ENCODE assay signal across 10 cellular contexts in genomic region chr4:2244947-2245786, GRCh38. TPM values are rescaled to one million over a fixed set of nuclear protein-coding genes. Genes with fewer than 3 reads are reported as not detected.
DNase-seq lines count a peak whose midpoint lies in the region; ATAC-seq and TF ChIP-seq lines count a peak whose summit lies in the region.
"Had no signal": no experiment of that assay in that cellular context is flagged by ENCODE, and none has a peak within 500 bp of the region (broad histone marks: within the 10 kb centered on the region; RNA-seq: fewer than 3 reads in every experiment).

No MANE protein-coding gene starts in this region.

- H3K27ac Mint-ChIP-seq in activated naive CD4-positive, alpha-beta T cell treated with anti-CD3 and anti-CD28 coated beads, Interleukin-2, amount 50 U/mL, for 72 hours = peak overlapping the region; percentile 6 to 78

- H3K9me3 ChIP-seq in heart left ventricle (no peaks in the 10 kb centered on the region), transverse colon (no peaks in the 10 kb centered on the region)

- intact Hi-C loops in heart left ventricle (cut with DNase I) (loop anchor here in 8 of 10 donors (5.0 to 10.0 kb wide), 9 partner anchors 167 to 720 kb away; partner anchors contain the start of genes CFAP99 (in 3 of the 8), ZFYVE28 (in 3 of the 8), FAM193A (in 2 of the 8) and GRK4 (in 1 of the 8)), Right ventricle myocardium superior (cut with DNase I) (no loop called here), transverse colon (cut with DNase I; ENCODE audit: low total_unique reads) (no loop called here)

- no peak overlapping the region for H4K5ac ChIP-seq in mesendoderm (ENCODE audit: low read length)

- no peak for TF ChIP-seq EP300 in transverse colon (IDR thresholded peaks at IDR 0.05; ENCODE audit: low read depth)

- no peak for DNase-seq in heart left ventricle
- DNase-seq in Right ventricle myocardium superior = no peak
- DNase-seq in activated naive CD4-positive, alpha-beta T cell treated with anti-CD3 and anti-CD28 coated beads, Interleukin-2, amount 50 U/mL, for 72 hours (ENCODE audit: low spot score in 2 of 2) = no peak
- DNase-seq in mesendoderm = peak; percentile 43
- DNase-seq in transverse colon = no peak
- DNase-seq in amniotic stem cell (lab: John Stamatoyannopoulos, UW) = no peak
- DNase-seq in Kasumi-1 (lab: John Stamatoyannopoulos, UW) = no peak
- no peak for DNase-seq in NCI-H1105 treated with DMSO at 0.1 percent for 48 hours (lab: John Stamatoyannopoulos, UW)
- DNase-seq: NCI-H1105 had no signal

- H3K4me3 ChIP-seq in heart left ventricle (no peak overlapping the region), mesendoderm (ENCODE audit: low read length) (no peak overlapping the region), transverse colon (no peak overlapping the region)
- H3K4me3 ChIP-seq: cardiac muscle cell had no signal

- H3K36me3 ChIP-seq in heart left ventricle (peaks cover 0 to 36% (median 27%) of the 10 kb centered on the region in 9 donors), mesendoderm (ENCODE audit: control insufficient read depth, insufficient read depth, low read length) (no peaks in the 10 kb centered on the region), transverse colon (peaks cover 0 to 8% (median 2%) of the 10 kb centered on the region in 4 donors)

- peaks cover 14% of the 10 kb centered on the region for H3K79me2 ChIP-seq in mesendoderm (ENCODE audit: control insufficient read depth, insufficient read depth, low read length)

- peaks cover 2% of the 10 kb centered on the region for H3K79me1 ChIP-seq in mesendoderm (ENCODE audit: low read length)

- H3K4me1 ChIP-seq in heart left ventricle = peaks cover 4 to 51% (median 37%) of the 10 kb centered on the region in 12 donors
- peaks cover 2% of the 10 kb centered on the region for H3K4me1 ChIP-seq in mesendoderm (ENCODE audit: control insufficient read depth, low read depth, low read length)
- peaks cover 15 to 39% (median 34%) of the 10 kb centered on the region in 4 donors for H3K4me1 ChIP-seq in transverse colon

- no peak overlapping the region for H3K4me2 ChIP-seq in mesendoderm (ENCODE audit: low read length)

- no peak overlapping the region for H2BK5ac ChIP-seq in mesendoderm (ENCODE audit: low read length)

- no peak overlapping the region for H3K18ac ChIP-seq in mesendoderm (ENCODE audit: low read length)

- no peaks in the 10 kb centered on the region for H3K27me3 ChIP-seq in heart left ventricle
- no peaks in the 10 kb centered on the region for H3K27me3 ChIP-seq in mesendoderm (ENCODE audit: insufficient read depth, low read length, poor library complexity)
- no peaks in the 10 kb centered on the region for H3K27me3 ChIP-seq in transverse colon
- H3K27me3 ChIP-seq: cardiac muscle cell had no signal

- no peak overlapping the region for H3K23ac ChIP-seq in mesendoderm (ENCODE audit: low read length)

- TF ChIP-seq CTCF in heart left ventricle (IDR thresholded peaks at IDR 0.05) (no peak), transverse colon (IDR thresholded peaks at IDR 0.05) (no peak)

- ATAC-seq in heart left ventricle = no peak
- ATAC-seq in Right ventricle myocardium superior (ENCODE audit: poor library complexity) = no peak
- ATAC-seq in activated naive CD4-positive, alpha-beta T cell treated with anti-CD3 and anti-CD28 coated beads, Interleukin-2, amount 50 U/mL, for 72 hours = no peak

- no peak overlapping the region for H3K9ac ChIP-seq in mesendoderm (ENCODE audit: low read length)

- peaks cover 13% of the 10 kb centered on the region in 2 donors for H3K36me3 Mint-ChIP-seq in activated naive CD4-positive, alpha-beta T cell treated with anti-CD3 and anti-CD28 coated beads, Interleukin-2, amount 50 U/mL, for 72 hours

- no peak for TF ChIP-seq POLR2A in heart left ventricle (IDR thresholded peaks at IDR 0.05)
- TF ChIP-seq POLR2A in transverse colon (IDR thresholded peaks at IDR 0.05) = no peak

- H3K4ac ChIP-seq in mesendoderm (ENCODE audit: low read depth, low read length) = no peak overlapping the region

- 58 to 65% (median 62%) methylated on average over 7 of the region's 7 CpGs for WGBS in heart left ventricle, 4 donors
- WGBS in mesendoderm (ENCODE audit: extremely low coverage, insufficient coverage, low lambda C conversion rate) = no CpG with 5 or more reads among the region's 7 CpGs
- WGBS in transverse colon (ENCODE audit: low coverage in 1 of 2), 2 donors = 66% methylated on average over 7 of the region's 7 CpGs; no CpG with 5 or more reads in 1 of the 2 donors

- no peak overlapping the region for H2AK5ac ChIP-seq in mesendoderm (ENCODE audit: low read length)

- no peak overlapping the region for H2BK120ac ChIP-seq in mesendoderm (ENCODE audit: low read depth, low read length)

- no peak overlapping the region for H3K56ac ChIP-seq in mesendoderm (ENCODE audit: low read length)

- no peaks in the 10 kb centered on the region for H3K9me3 Mint-ChIP-seq in activated naive CD4-positive, alpha-beta T cell treated with anti-CD3 and anti-CD28 coated beads, Interleukin-2, amount 50 U/mL, for 72 hours

- peak overlapping the region; percentile 12 to 81 (median 48) for H3K27ac ChIP-seq in heart left ventricle
- no peak overlapping the region for H3K27ac ChIP-seq in mesendoderm (ENCODE audit: low read depth, low read length)
- H3K27ac ChIP-seq in transverse colon = peak overlapping the region; percentile 22 to 54 (median 38)
- H3K27ac ChIP-seq: cardiac muscle cell had no signal

- no peak overlapping the region for H2BK15ac ChIP-seq in mesendoderm (replicated peaks; ENCODE audit: low read depth)

- H4K8ac ChIP-seq in mesendoderm (ENCODE audit: low read depth, low read length) = no peak overlapping the region

- in situ Hi-C loops in transverse colon (cut with MboI; ENCODE audit: low pct_ligation_motif_present in 1 of 4, low pct_unique_long_range_greater_than_20kb in 1 of 4, low sequenced_read_pairs in 3 of 4) = loop anchor here in 2 of 4 donors (25.0 kb wide), 2 partner anchors 167 to 217 kb away; partner anchors contain the start of genes CFAP99 (in 1 of the 2), RNF4 (in 1 of the 2) and ZFYVE28 (in 1 of the 2)

RNA-seq across cellular contexts. Expression of gene HAUS3, which starts 3.2 kb away (rescaled TPM):
- total RNA-seq in heart left ventricle (1 to 10 TPM; 4.2 to 8.3 (median 6.3) TPM), Right ventricle myocardium superior (5.7 TPM), transverse colon (10 to 100 TPM in 3 of 4 donors, 1 to 10 TPM in 1; 2.0 to 18.0 (median 11.3) TPM)
- polyA plus RNA-seq in heart left ventricle = 1 to 10 TPM; 4.2 to 6.8 TPM
- total RNA-seq in activated naive CD4-positive, alpha-beta T cell treated with anti-CD3 and anti-CD28 coated beads, Interleukin-2, amount 50 U/mL, for 72 hours = 10 to 100 TPM; 22.1 to 24.9 TPM
- polyA plus RNA-seq in mesendoderm (2013, experiment 1 of 2) = 15.8 TPM
- 15.6 TPM for polyA plus RNA-seq in mesendoderm (2013, experiment 2 of 2)

RNA-seq across cellular contexts. Expression of gene POLN, which starts 3.2 kb away (rescaled TPM):
- 1 to 10 TPM in 7 of 9 donors, under 1 TPM in 2; 0.38 to 4.5 (median 2.6) TPM for total RNA-seq in heart left ventricle
- polyA plus RNA-seq in heart left ventricle = under 1 TPM; 0.79 to 0.84 TPM
- total RNA-seq in Right ventricle myocardium superior = 2.3 TPM
- 1 to 10 TPM; 1.8 to 7.3 TPM for total RNA-seq in activated naive CD4-positive, alpha-beta T cell treated with anti-CD3 and anti-CD28 coated beads, Interleukin-2, amount 50 U/mL, for 72 hours
- 1.3 TPM for polyA plus RNA-seq in mesendoderm (2013, experiment 1 of 2)
- 1.3 TPM for polyA plus RNA-seq in mesendoderm (2013, experiment 2 of 2)
- total RNA-seq in transverse colon = 1 to 10 TPM in 2 of 4 donors, under 1 TPM in 2; 0.27 to 2.6 (median 1.4) TPM

RNA-seq across cellular contexts. Expression of gene MXD4, which starts 16.7 kb away (rescaled TPM):
- 10 to 100 TPM; 27.5 to 76.6 (median 35.5) TPM for total RNA-seq in heart left ventricle
- 10 to 100 TPM; 39.0 to 55.5 TPM for polyA plus RNA-seq in heart left ventricle
- total RNA-seq in Right ventricle myocardium superior = 31.5 TPM
- total RNA-seq in activated naive CD4-positive, alpha-beta T cell treated with anti-CD3 and anti-CD28 coated beads, Interleukin-2, amount 50 U/mL, for 72 hours = 10 to 100 TPM in 1 of 2 donors, 1 to 10 TPM in 1; 5.1 to 10.6 TPM
- polyA plus RNA-seq in mesendoderm (2013, experiment 1 of 2) = 10.1 TPM
- polyA plus RNA-seq in mesendoderm (2013, experiment 2 of 2) = 10.8 TPM
- total RNA-seq in transverse colon = 100 to 1,000 TPM in 1 of 4 donors, 10 to 100 TPM in 3; 48.1 to 101 (median 57.7) TPM

Comparison
In these comparisons a context has a peak if more than half of its experiments do, and no peak if none do; other contexts are left out.
1. intact Hi-C loops: an anchor here in heart left ventricle (5.0 to 10.0 kb wide); none called in Right ventricle myocardium superior and transverse colon.